9 cellular contexts compared by ENCODE assay signal in genomic region chr3:195893121-195893449, GRCh38. TPM values are rescaled to one million over a fixed set of nuclear protein-coding genes. Genes with fewer than 3 reads are reported as not detected.
DNase-seq lines count a peak whose midpoint lies in the region; ATAC-seq and TF ChIP-seq lines count a peak whose summit lies in the region.
"Had no signal": no experiment of that assay in that cellular context is flagged by ENCODE, and none has a peak within 500 bp of the region (broad histone marks: within the 10 kb centered on the region; RNA-seq: fewer than 3 reads in every experiment).

No MANE protein-coding gene starts in this region.

- H3K36me3 ChIP-seq in lower lobe of right lung (peaks cover 2% of the 10 kb centered on the region), subcutaneous abdominal adipose tissue (ENCODE audit: control insufficient read depth in 5 of 5, insufficient read depth in 5 of 5, low read length in 5 of 5) (peaks cover 0 to 5% (median 3%) of the 10 kb centered on the region in 5 donors)

- TF ChIP-seq CTCF in coronary artery (IDR thresholded peaks at IDR 0.05) (no peak), lower lobe of right lung (IDR thresholded peaks at IDR 0.05) (no peak)

- H3K27ac ChIP-seq in coronary artery (peak overlapping the region; percentile 80 to 94), lower lobe of right lung (peak overlapping the region; percentile 59), subcutaneous abdominal adipose tissue (ENCODE audit: low read depth, low read length) (peak overlapping the region; percentile 41)

- DNase-seq in NCI-H2081 (lab: John Stamatoyannopoulos, UW) (peak; percentile 69 to 86), coronary artery (ENCODE audit: low spot score) (no peak), lower lobe of right lung (no peak), H4 (ENCODE audit: low spot score) (no peak)
- DNase-seq in activated CD8-positive, alpha-beta memory T cell treated with anti-CD3 and anti-CD28 coated beads, Interleukin-2, amount 50 U/mL, for 4 hours: no peak
- no peak for DNase-seq in activated CD4-positive, alpha-beta T cell treated with anti-CD3 and anti-CD28 coated beads, Interleukin-2, amount 50 U/mL, for 4 hours
- DNase-seq: activated naive CD8-positive, alpha-beta T cell treated with anti-CD3 and anti-CD28 coated beads, Interleukin-2, amount 10 ng/mL, durations not matched to agents 7 days and 5 days had no signal

- intact Hi-C loops in lower lobe of right lung (cut with DNase I): no loop called here

- H3K9me3 ChIP-seq in lower lobe of right lung: no peaks in the 10 kb centered on the region
- no peaks in the 10 kb centered on the region for H3K9me3 ChIP-seq in subcutaneous abdominal adipose tissue (ENCODE audit: control insufficient read depth in 5 of 5, low read length in 5 of 5)

- no peak for ATAC-seq in lower lobe of right lung
- no peak for ATAC-seq in GM19324 (IDR thresholded peaks at IDR 0.05; ENCODE audit: low FRiP score, unreplicated experiment)

- H3K4me1 ChIP-seq in lower lobe of right lung: peaks cover 57% of the 10 kb centered on the region
- H3K4me1 ChIP-seq in subcutaneous abdominal adipose tissue (ENCODE audit: control insufficient read depth in 5 of 5, insufficient read depth in 5 of 5, low read length in 5 of 5): peaks cover 17 to 89% (median 71%) of the 10 kb centered on the region in 5 donors

- H3K9ac ChIP-seq in subcutaneous abdominal adipose tissue (ENCODE audit: low read length in 5 of 5): peak overlapping the region in 2 of 5 donors; percentile 6 to 48

- no peaks in the 10 kb centered on the region for H3K27me3 ChIP-seq in lower lobe of right lung (ENCODE audit: low read depth)
- H3K27me3 ChIP-seq in subcutaneous abdominal adipose tissue (ENCODE audit: control insufficient read depth in 5 of 5, insufficient read depth in 4 of 5, low read length in 5 of 5): no peaks in the 10 kb centered on the region

- H3K4me3 ChIP-seq in coronary artery: peak overlapping the region; percentile 68
- peak overlapping the region; percentile 42 for H3K4me3 ChIP-seq in lower lobe of right lung
- H3K4me3 ChIP-seq in subcutaneous abdominal adipose tissue (ENCODE audit: low read depth in 1 of 5, low read length in 5 of 5): peak overlapping the region; percentile 29 to 61 (median 32)

RNA-seq across cellular contexts. Expression of gene TNK2, which starts 15.3 kb away (rescaled TPM):
- total RNA-seq in lower lobe of right lung: 56.7 TPM
- 3.7 and 6.4 TPM in 2 replicates for total RNA-seq in H4 (2014; rRNA removed; shearing (Covaris generic))

Comparison
In these comparisons a context has a peak if more than half of its experiments do, and no peak if none do; other contexts are left out.
1. DNase-seq: peak in NCI-H2081 (2 of 2); none in coronary artery (single experiment), lower lobe of right lung (single experiment), H4 (single experiment), activated CD8-positive, alpha-beta memory T cell treated with anti-CD3 and anti-CD28 coated beads, Interleukin-2, amount 50 U/mL, for 4 hours (single experiment) and activated CD4-positive, alpha-beta T cell treated with anti-CD3 and anti-CD28 coated beads, Interleukin-2, amount 50 U/mL, for 4 hours (0 of 2).
2. Peak in every context shown above with its lines, with median percentiles within 50 percentile points of each other: H3K27ac ChIP-seq and H3K4me3 ChIP-seq.